Comparison of ENCODE assay signal across 21 cellular contexts in the genomic region with DNA sequence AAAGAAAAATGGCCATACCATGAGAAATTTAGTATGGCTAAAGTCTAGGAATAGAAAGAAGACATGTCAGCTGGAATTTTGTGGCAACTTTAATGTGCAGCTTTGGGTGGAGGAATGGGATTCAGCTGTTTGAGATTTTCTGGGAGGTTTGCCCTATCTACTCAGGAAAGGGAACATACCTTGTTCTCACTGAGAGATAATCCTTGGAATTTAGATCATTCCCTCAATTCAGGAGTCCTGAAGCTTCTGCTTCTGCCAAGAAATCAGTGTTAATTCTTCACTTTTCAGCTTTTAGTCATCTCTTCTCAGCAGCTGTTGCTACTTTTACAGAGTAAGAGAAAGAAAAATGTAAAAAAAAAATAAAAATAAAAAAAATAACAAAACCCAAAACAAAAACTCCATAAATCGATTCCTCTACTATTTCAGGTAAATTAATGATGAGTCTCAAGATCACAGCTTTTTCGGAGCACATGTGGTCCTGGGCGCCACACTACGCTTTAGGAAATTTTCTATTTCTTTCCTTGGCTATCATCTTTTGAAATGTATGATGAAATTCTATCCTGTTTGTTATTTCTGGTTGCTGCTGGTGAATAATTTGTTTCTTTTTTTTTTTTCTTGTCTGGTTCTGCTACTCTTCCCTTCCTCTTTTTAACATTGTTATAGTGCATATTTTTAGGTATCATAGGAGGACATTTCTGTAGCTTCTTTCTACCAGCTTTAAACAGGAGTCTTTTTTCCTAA. TPM values are rescaled to one million over a fixed set of nuclear protein-coding genes. Genes with fewer than 3 reads are reported as not detected.
DNase-seq lines count a peak whose midpoint lies in the region; ATAC-seq and TF ChIP-seq lines count a peak whose summit lies in the region.
"Had no signal": no experiment of that assay in that cellular context is flagged by ENCODE, and none has a peak within 500 bp of the region (broad histone marks: within the 10 kb centered on the region; RNA-seq: fewer than 3 reads in every experiment).

No MANE protein-coding gene starts in this region.

- 53% methylated on average over 4 of the region's 4 CpGs for WGBS in esophagus muscularis mucosa

- no peaks in the 10 kb centered on the region for H4K20me1 ChIP-seq in GM23338 (replicated peaks; ENCODE audit: insufficient read depth)

- TF ChIP-seq POLR2A in esophagus muscularis mucosa (IDR thresholded peaks at IDR 0.05; ENCODE audit: low read depth) = no peak

- H3K4me3 ChIP-seq in GM23338 = no peak overlapping the region
- H3K4me3 ChIP-seq in fibroblast of pulmonary artery (replicated peaks; ENCODE audit: low read depth, low read length) = no peak overlapping the region
- no peak overlapping the region for H3K4me3 ChIP-seq in esophagus muscularis mucosa
- H3K4me3 ChIP-seq: skin epidermis had no signal

- H3K4me3 Mint-ChIP-seq in GM23338 = no peak overlapping the region
- no peak overlapping the region for H3K4me3 Mint-ChIP-seq in activated T-helper 1 cell treated with anti-CD3 and anti-CD28 coated beads, Interleukin-12 subunit alpha, Interleukin-12 subunit beta, Interleukin-2, Interleukin-4 antibody, amounts not matched to agents 30 ng/mL and 10 ng/mL and 1 ng/mL, durations not matched to agents 14 hours and 24 hours and 36 hours
- H3K4me3 Mint-ChIP-seq: activated CD4-positive, alpha-beta memory T cell treated with anti-CD3 and anti-CD28 coated beads for 36 hours; activated naive CD4-positive, alpha-beta T cell treated with anti-CD3 and anti-CD28 coated beads, Interleukin-2, amount 10 ng/mL, durations not matched to agents 7 days and 5 days; B cell had no signal

- H3K9me2 ChIP-seq in GM23338 (ENCODE audit: insufficient read depth) = no peaks in the 10 kb centered on the region

- DNase-seq in GM23338 (ENCODE audit: low spot score) (no peak), NOMO-1 treated with DMSO at 0.1 percent for 48 hours (lab: John Stamatoyannopoulos, UW; ENCODE audit: unreplicated experiment) (peak; percentile 76), fibroblast of pulmonary artery (ENCODE audit: low read depth) (peak; percentile 35), pons (ENCODE audit: low spot score) (peak; percentile 7), esophagus muscularis mucosa (ENCODE audit: extremely low spot score) (no peak), NCI-H526 treated with DMSO at 0.1 percent for 48 hours (lab: John Stamatoyannopoulos, UW) (no peak)
- no peak for DNase-seq in activated T-helper 1 cell treated with anti-CD3 and anti-CD28 coated beads, Interleukin-12 subunit alpha, Interleukin-12 subunit beta, Interleukin-2, Interleukin-4 antibody, amounts not matched to agents 30 ng/mL and 10 ng/mL and 1 ng/mL, durations not matched to agents 14 hours and 24 hours and 36 hours (ENCODE audit: low spot score)
- DNase-seq: activated CD4-positive, alpha-beta memory T cell treated with anti-CD3 and anti-CD28 coated beads for 36 hours; activated naive CD4-positive, alpha-beta T cell treated with anti-CD3 and anti-CD28 coated beads, Interleukin-2, amount 10 ng/mL, durations not matched to agents 7 days and 5 days; activated T-cell treated with anti-CD3 and anti-CD28 coated beads, Interleukin-2, amount 50 U/mL, for 1 hour; Calu3; foreskin keratinocyte; left colon; NCI-H1436 treated with DMSO at 0.1 percent for 48 hours; NCI-H2171; NCI-H774 had no signal

- peaks cover 6% of the 10 kb centered on the region for H3K27me3 Mint-ChIP-seq in GM23338 (ENCODE audit: insufficient read depth, low read depth, poor library complexity)
- H3K27me3 Mint-ChIP-seq in activated T-helper 1 cell treated with anti-CD3 and anti-CD28 coated beads, Interleukin-12 subunit alpha, Interleukin-12 subunit beta, Interleukin-2, Interleukin-4 antibody, amounts not matched to agents 30 ng/mL and 10 ng/mL and 1 ng/mL, durations not matched to agents 14 hours and 24 hours and 36 hours (ENCODE audit: insufficient read depth) = no peaks in the 10 kb centered on the region
- H3K27me3 Mint-ChIP-seq: activated CD4-positive, alpha-beta memory T cell treated with anti-CD3 and anti-CD28 coated beads for 36 hours; activated naive CD4-positive, alpha-beta T cell treated with anti-CD3 and anti-CD28 coated beads, Interleukin-2, amount 10 ng/mL, durations not matched to agents 7 days and 5 days; B cell had no signal

- H3K36me3 ChIP-seq in GM23338 (ENCODE audit: insufficient read depth) (no peaks in the 10 kb centered on the region), esophagus muscularis mucosa (no peaks in the 10 kb centered on the region)

- no peak overlapping the region; the same call in 1 of the 2 replicates for H3K27ac Mint-ChIP-seq in GM23338
- H3K27ac Mint-ChIP-seq in activated T-helper 1 cell treated with anti-CD3 and anti-CD28 coated beads, Interleukin-12 subunit alpha, Interleukin-12 subunit beta, Interleukin-2, Interleukin-4 antibody, amounts not matched to agents 30 ng/mL and 10 ng/mL and 1 ng/mL, durations not matched to agents 14 hours and 24 hours and 36 hours = no peak overlapping the region
- H3K27ac Mint-ChIP-seq: activated CD4-positive, alpha-beta memory T cell treated with anti-CD3 and anti-CD28 coated beads for 36 hours; activated naive CD4-positive, alpha-beta T cell treated with anti-CD3 and anti-CD28 coated beads, Interleukin-2, amount 10 ng/mL, durations not matched to agents 7 days and 5 days; B cell had no signal

- no peaks in the 10 kb centered on the region for H3K9me3 Mint-ChIP-seq in GM23338
- H3K9me3 Mint-ChIP-seq in activated T-helper 1 cell treated with anti-CD3 and anti-CD28 coated beads, Interleukin-12 subunit alpha, Interleukin-12 subunit beta, Interleukin-2, Interleukin-4 antibody, amounts not matched to agents 30 ng/mL and 10 ng/mL and 1 ng/mL, durations not matched to agents 14 hours and 24 hours and 36 hours = peaks cover 8% of the 10 kb centered on the region
- H3K9me3 Mint-ChIP-seq: activated naive CD4-positive, alpha-beta T cell treated with anti-CD3 and anti-CD28 coated beads, Interleukin-2, amount 10 ng/mL, durations not matched to agents 7 days and 5 days had no signal

- no peak overlapping the region for H3K27ac ChIP-seq in GM23338 (ENCODE audit: low read depth)
- H3K27ac ChIP-seq in esophagus muscularis mucosa (replicated peaks in 1 of 4) = peak overlapping the region in 1 of 4 donors; percentile 8
- H3K27ac ChIP-seq: foreskin keratinocyte, parathyroid adenoma, skin epidermis had no signal

- intact Hi-C loops in esophagus muscularis mucosa (cut with DNase I) = no loop called here
- intact Hi-C loops in activated T-helper 1 cell treated with anti-CD3 and anti-CD28 coated beads, Interleukin-12 subunit alpha, Interleukin-12 subunit beta, Interleukin-2, Interleukin-4 antibody, amounts not matched to agents 30 ng/mL and 10 ng/mL and 1 ng/mL, durations not matched to agents 14 hours and 24 hours and 36 hours (cut with micrococcal nuclease) = no loop called here

- no peak for TF ChIP-seq CTCF in GM23338 (conservative IDR thresholded peaks at IDR 0.05; ENCODE audit: low read depth in 2 of 2)
- no peak for TF ChIP-seq CTCF in fibroblast of pulmonary artery (IDR thresholded peaks at IDR 0.05; ENCODE audit: low read length, missing control alignments)
- no peak for TF ChIP-seq CTCF in esophagus muscularis mucosa (IDR thresholded peaks at IDR 0.05)

- H3K36me3 Mint-ChIP-seq in GM23338 (ENCODE audit: low read depth) = no peaks in the 10 kb centered on the region
- no peaks in the 10 kb centered on the region for H3K36me3 Mint-ChIP-seq in activated T-helper 1 cell treated with anti-CD3 and anti-CD28 coated beads, Interleukin-12 subunit alpha, Interleukin-12 subunit beta, Interleukin-2, Interleukin-4 antibody, amounts not matched to agents 30 ng/mL and 10 ng/mL and 1 ng/mL, durations not matched to agents 14 hours and 24 hours and 36 hours (ENCODE audit: low read depth)
- H3K36me3 Mint-ChIP-seq: activated CD4-positive, alpha-beta memory T cell treated with anti-CD3 and anti-CD28 coated beads for 36 hours; activated naive CD4-positive, alpha-beta T cell treated with anti-CD3 and anti-CD28 coated beads, Interleukin-2, amount 10 ng/mL, durations not matched to agents 7 days and 5 days had no signal

- peak; percentile 66 for ATAC-seq in GM23338
- ATAC-seq in HG02610 (IDR thresholded peaks at IDR 0.05; ENCODE audit: unreplicated experiment) = no peak
- ATAC-seq: foreskin keratinocyte, HCT116, left colon had no signal

- H3K9me3 ChIP-seq in esophagus muscularis mucosa = peaks cover 0 to 5% (median 0%) of the 10 kb centered on the region in 4 donors

- H3K4me1 ChIP-seq in GM23338 (ENCODE audit: insufficient read depth) (peaks cover 18% of the 10 kb centered on the region), esophagus muscularis mucosa (peaks cover 0 to 11% (median 3%) of the 10 kb centered on the region in 4 donors)
- H3K4me1 ChIP-seq: parathyroid adenoma had no signal

- H3K4me1 Mint-ChIP-seq in GM23338 = peaks cover 20% of the 10 kb centered on the region
- no peaks in the 10 kb centered on the region for H3K4me1 Mint-ChIP-seq in activated T-helper 1 cell treated with anti-CD3 and anti-CD28 coated beads, Interleukin-12 subunit alpha, Interleukin-12 subunit beta, Interleukin-2, Interleukin-4 antibody, amounts not matched to agents 30 ng/mL and 10 ng/mL and 1 ng/mL, durations not matched to agents 14 hours and 24 hours and 36 hours (ENCODE audit: low read depth)
- H3K4me1 Mint-ChIP-seq: activated naive CD4-positive, alpha-beta T cell treated with anti-CD3 and anti-CD28 coated beads, Interleukin-2, amount 10 ng/mL, durations not matched to agents 7 days and 5 days; B cell had no signal

- H3K27me3 ChIP-seq in GM23338 (ENCODE audit: insufficient read depth) = no peaks in the 10 kb centered on the region
- H3K27me3 ChIP-seq in esophagus muscularis mucosa = no peaks in the 10 kb centered on the region
- H3K27me3 ChIP-seq: foreskin keratinocyte had no signal

- H3K4me2 ChIP-seq in GM23338 = no peak overlapping the region

- no peak overlapping the region for H2AFZ ChIP-seq in GM23338
- H2AFZ ChIP-seq: parathyroid adenoma had no signal

- H3F3A ChIP-seq in GM23338 (replicated peaks; ENCODE audit: low read depth) = no peaks in the 10 kb centered on the region

- no peaks in the 10 kb centered on the region for H3K79me2 ChIP-seq in GM23338 (replicated peaks; ENCODE audit: insufficient read depth)
- H3K79me2 ChIP-seq: parathyroid adenoma had no signal

- no peak for TF ChIP-seq EP300 in esophagus muscularis mucosa (IDR thresholded peaks at IDR 0.05)

TF ChIP-seq in GM23338, 12 proteins besides CTCF, POLR2A, EP300 and RAD21:
- no peak for TF ChIP-seq ZNF114 (CRISPR knock-in tag; IDR thresholded peaks at IDR 0.05)
- no peak for TF ChIP-seq STAT1 (IDR thresholded peaks at IDR 0.05; ENCODE audit: unreplicated experiment)

RNA-seq across cellular contexts. Expression of a gene that starts 18.8 kb away (rescaled TPM):
- 51.7 and 52.2 TPM in 2 replicates for total RNA-seq in GM23338 (2014; rRNA removed; shearing (Covaris generic))
- polyA plus RNA-seq in GM23338 (2016; fragmentation: Nextera tagmentation; extraction: Ambion mirVana) = 36.6 and 62.9 TPM in 2 replicates
- 10 to 100 TPM; 76.3 to 97.2 (median 91.0) TPM for total RNA-seq in esophagus muscularis mucosa
- total RNA-seq in activated T-helper 1 cell treated with anti-CD3 and anti-CD28 coated beads, Interleukin-12 subunit alpha, Interleukin-12 subunit beta, Interleukin-2, Interleukin-4 antibody, amounts not matched to agents 30 ng/mL and 10 ng/mL and 1 ng/mL, durations not matched to agents 14 hours and 24 hours and 36 hours = 3.2 and 3.9 TPM in 2 replicates

Comparison
In these comparisons a context has a peak if more than half of its experiments do, and no peak if none do; other contexts are left out.
1. DNase-seq: peak in NOMO-1 treated with DMSO at 0.1 percent for 48 hours (single experiment), fibroblast of pulmonary artery (single experiment) and pons (single experiment); none in GM23338 (single experiment), esophagus muscularis mucosa (single experiment), activated T-helper 1 cell treated with anti-CD3 and anti-CD28 coated beads, Interleukin-12 subunit alpha, Interleukin-12 subunit beta, Interleukin-2, Interleukin-4 antibody, amounts not matched to agents 30 ng/mL and 10 ng/mL and 1 ng/mL, durations not matched to agents 14 hours and 24 hours and 36 hours (single experiment) and NCI-H526 treated with DMSO at 0.1 percent for 48 hours (single experiment).
2. RNA of a gene that starts 18.8 kb away (total RNA-seq): 76.3 to 97.2 TPM in esophagus muscularis mucosa and 51.7 to 52.2 TPM in GM23338; 3.2 to 3.9 TPM in activated T-helper 1 cell treated with anti-CD3 and anti-CD28 coated beads, Interleukin-12 subunit alpha, Interleukin-12 subunit beta, Interleukin-2, Interleukin-4 antibody, amounts not matched to agents 30 ng/mL and 10 ng/mL and 1 ng/mL, durations not matched to agents 14 hours and 24 hours and 36 hours; every median in the first group is over 10 times any median in the second.